8 cellular contexts compared by ENCODE assay signal in the genomic region with DNA sequence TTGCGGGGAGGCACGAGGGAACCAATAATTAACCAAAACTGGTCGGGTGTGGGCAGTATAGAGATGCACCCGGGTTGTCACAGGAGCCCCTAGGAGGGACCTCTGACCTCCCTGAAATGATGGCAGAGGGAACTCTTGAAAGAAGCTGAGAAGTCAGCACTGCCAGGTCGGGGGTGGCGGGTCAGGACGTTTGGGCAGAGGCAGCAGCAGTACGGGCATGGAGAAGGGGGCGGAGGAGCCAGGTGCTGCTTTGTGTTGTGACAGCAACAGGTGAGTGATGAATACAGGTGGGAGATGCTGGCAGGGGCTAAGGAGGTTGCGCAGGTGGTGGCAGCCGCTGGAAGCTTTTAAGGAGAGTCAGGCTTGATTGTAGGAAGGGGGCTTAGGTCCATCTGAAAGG. TPM values are rescaled to one million over a fixed set of nuclear protein-coding genes. Genes with fewer than 3 reads are reported as not detected.
DNase-seq lines count a peak whose midpoint lies in the region; ATAC-seq and TF ChIP-seq lines count a peak whose summit lies in the region.

No MANE protein-coding gene starts in this region.

- DNase-seq in activated T-cell treated with anti-CD3 and anti-CD28 coated beads, Interleukin-2, amount 50 U/mL, for 24 hours, result no peak
- DNase-seq in activated T-cell treated with anti-CD3 and anti-CD28 coated beads, Interleukin-2, amount 50 U/mL, for 48 hours, result no peak
- DNase-seq in T-helper 17 cell (no peak), left lobe of liver (ENCODE audit: low spot score) (no peak), thoracic aorta (ENCODE audit: low spot score) (no peak), SKM-1 treated with dmso at 0.1 percent for 144 hours (lab: John Stamatoyannopoulos, UW; ENCODE audit: unreplicated experiment) (no peak)

- no peak for ATAC-seq in T-helper 17 cell
- peak; percentile 7 for ATAC-seq in left lobe of liver
- ATAC-seq in thoracic aorta (ENCODE audit: insufficient number of reproducible peaks, low FRiP score, low read depth), result no peak
- ATAC-seq in GM18909 (IDR thresholded peaks at IDR 0.05; ENCODE audit: poor library complexity, unreplicated experiment), result no peak
- ATAC-seq in GM19023 (IDR thresholded peaks at IDR 0.05; ENCODE audit: unreplicated experiment), result no peak

- peak overlapping the region; percentile 98 for H3K27ac Mint-ChIP-seq in activated T-cell treated with anti-CD3 and anti-CD28 coated beads, Interleukin-2, amount 50 U/mL, for 24 hours
- peak overlapping the region; percentile 100 for H3K27ac Mint-ChIP-seq in T-helper 17 cell

- no peaks in the 10 kb centered on the region for H3K36me3 ChIP-seq in thoracic aorta

- peak overlapping the region; percentile 13 for H3K4me3 ChIP-seq in thoracic aorta

- H3K9me3 ChIP-seq in T-helper 17 cell (ENCODE audit: control insufficient read depth, low read length, poor library complexity, severe bottlenecking) (no peaks in the 10 kb centered on the region), thoracic aorta (no peaks in the 10 kb centered on the region)

- H3K4me1 ChIP-seq in thoracic aorta (ENCODE audit: control insufficient read depth in 1 of 2, low read depth in 2 of 2), result peaks cover 0 to 24% of the 10 kb centered on the region in 2 donors

- no peak for TF ChIP-seq CTCF in thoracic aorta (IDR thresholded peaks at IDR 0.05)

- H3K4me3 Mint-ChIP-seq in activated T-cell treated with anti-CD3 and anti-CD28 coated beads, Interleukin-2, amount 50 U/mL, for 24 hours, result peak overlapping the region; percentile 76
- H3K4me3 Mint-ChIP-seq in T-helper 17 cell, result peak overlapping the region; percentile 94

- peak overlapping the region in 1 of 2 donors; percentile 54 for H3K27ac ChIP-seq in thoracic aorta

- H3K4me1 Mint-ChIP-seq in activated T-cell treated with anti-CD3 and anti-CD28 coated beads, Interleukin-2, amount 50 U/mL, for 24 hours (ENCODE audit: low read depth), result peaks cover 98% of the 10 kb centered on the region
- H3K4me1 Mint-ChIP-seq in T-helper 17 cell, result peaks cover 78% of the 10 kb centered on the region

- H3K36me3 Mint-ChIP-seq in activated T-cell treated with anti-CD3 and anti-CD28 coated beads, Interleukin-2, amount 50 U/mL, for 24 hours (ENCODE audit: low read depth), result peaks cover 87% of the 10 kb centered on the region
- H3K36me3 Mint-ChIP-seq in T-helper 17 cell (ENCODE audit: low read depth), result peaks cover 2% of the 10 kb centered on the region

- H3K9me3 Mint-ChIP-seq in activated T-cell treated with anti-CD3 and anti-CD28 coated beads, Interleukin-2, amount 50 U/mL, for 24 hours, result no peaks in the 10 kb centered on the region

- H3K27me3 ChIP-seq in thoracic aorta (replicated peaks; ENCODE audit: insufficient read depth), result no peaks in the 10 kb centered on the region

- no peaks in the 10 kb centered on the region for H3K27me3 Mint-ChIP-seq in activated T-cell treated with anti-CD3 and anti-CD28 coated beads, Interleukin-2, amount 50 U/mL, for 24 hours
- H3K27me3 Mint-ChIP-seq in T-helper 17 cell, result no peaks in the 10 kb centered on the region

RNA-seq across cellular contexts. Expression of gene TNFRSF1B, which starts 11.7 kb away (rescaled TPM):
- total RNA-seq in T-helper 17 cell (100 to 1,000 TPM; 127 to 132 TPM), left lobe of liver (16.8 TPM), thoracic aorta (10 to 100 TPM; 58.7 to 59.7 TPM)

RNA-seq across cellular contexts. Expression of gene VPS13D, which starts 51.3 kb away (rescaled TPM):
- total RNA-seq in T-helper 17 cell (10 to 100 TPM; 63.5 to 67.6 TPM), left lobe of liver (31.1 TPM), thoracic aorta (100 to 1,000 TPM in 1 of 2 donors, 10 to 100 TPM in 1; 70.1 to 129 TPM)
